12 cellular contexts compared by ENCODE assay signal in genomic region chr2:206245178-206245778, GRCh38. TPM values are rescaled to one million over a fixed set of nuclear protein-coding genes. Genes with fewer than 3 reads are reported as not detected.
DNase-seq lines count a peak whose midpoint lies in the region; ATAC-seq and TF ChIP-seq lines count a peak whose summit lies in the region.
"Had no signal": no experiment of that assay in that cellular context is flagged by ENCODE, and none has a peak within 500 bp of the region (broad histone marks: within the 10 kb centered on the region; RNA-seq: fewer than 3 reads in every experiment).

No MANE protein-coding gene starts in this region.

- H3K4me1 ChIP-seq in BLaER1 treated with 17β-estradiol and CSF1 and Interleukin-3, amounts not matched to agents 10 nM and 100 nM, result peaks cover 25 to 43% (median 35%) of the 10 kb centered on the region in 10 experiments
- H3K4me1 ChIP-seq in MM.1S (ENCODE audit: low read length), result peaks cover 14% of the 10 kb centered on the region
- H3K4me1 ChIP-seq: BE2C, body of pancreas, suprapubic skin had no signal

- no peaks in the 10 kb centered on the region for H3K9me3 Mint-ChIP-seq in activated CD4-positive, alpha-beta memory T cell treated with anti-CD3 and anti-CD28 coated beads, Interleukin-2, amount 10 ng/mL, durations not matched to agents 7 days and 5 days

- no peaks in the 10 kb centered on the region for H3K79me2 ChIP-seq in MM.1S (ENCODE audit: low read length)

- peak; percentile 88 for DNase-seq in MM.1S
- no peak for DNase-seq in activated CD4-positive, alpha-beta memory T cell treated with anti-CD3 and anti-CD28 coated beads, Interleukin-2, amount 10 ng/mL, durations not matched to agents 7 days and 5 days
- DNase-seq in NCI-H526 treated with DMSO at 0.1 percent for 48 hours (lab: John Stamatoyannopoulos, UW), result no peak
- DNase-seq in stimulated activated CD4-positive, alpha-beta T cell treated with anti-CD3 and anti-CD28 coated beads, Interleukin-2, amount 100 ng/mL, for 48 hours, result no peak
- no peak for DNase-seq in mucosa of gallbladder (ENCODE audit: low spot score)
- DNase-seq: BE2C, body of pancreas, NCI-H2029 had no signal

- H3K36me3 ChIP-seq in BLaER1 treated with 17β-estradiol and CSF1 and Interleukin-3, amounts not matched to agents 10 nM and 100 nM, result no peaks in the 10 kb centered on the region
- H3K36me3 ChIP-seq in MM.1S (replicated peaks; ENCODE audit: insufficient read depth, low read length), result no peaks in the 10 kb centered on the region
- H3K36me3 ChIP-seq: BE2C, suprapubic skin had no signal

- H3K9me3 ChIP-seq in BLaER1 treated with 17β-estradiol and CSF1 and Interleukin-3, amounts not matched to agents 10 nM and 100 nM (replicated peaks in 1 of 11), result peaks cover 0 to 4% (median 2%) of the 10 kb centered on the region in 11 experiments; a peak in 12 of 22 replicates
- no peaks in the 10 kb centered on the region for H3K9me3 ChIP-seq in MM.1S (replicated peaks; ENCODE audit: insufficient read depth, low read length)
- H3K9me3 ChIP-seq: BE2C, body of pancreas, suprapubic skin had no signal

- no peak overlapping the region for H3K27ac Mint-ChIP-seq in activated CD4-positive, alpha-beta memory T cell treated with anti-CD3 and anti-CD28 coated beads, Interleukin-2, amount 10 ng/mL, durations not matched to agents 7 days and 5 days

- peak; percentile 52 for ATAC-seq in GM18909 (IDR thresholded peaks at IDR 0.05; ENCODE audit: poor library complexity, unreplicated experiment)
- peak; percentile 60 for ATAC-seq in HG02759 (IDR thresholded peaks at IDR 0.05; ENCODE audit: unreplicated experiment)
- ATAC-seq: body of pancreas had no signal

- H3K4me3 Mint-ChIP-seq in activated CD4-positive, alpha-beta memory T cell treated with anti-CD3 and anti-CD28 coated beads, Interleukin-2, amount 10 ng/mL, durations not matched to agents 7 days and 5 days, result no peak overlapping the region

- peak overlapping the region in 8 of 11 experiments; percentile 3 to 59 (median 32); a peak in 9 of 22 replicates for H3K9ac ChIP-seq in BLaER1 treated with 17β-estradiol and CSF1 and Interleukin-3, amounts not matched to agents 10 nM and 100 nM
- peak overlapping the region; percentile 46; the same call in 1 of the 2 replicates for H3K9ac ChIP-seq in MM.1S (ENCODE audit: low read length)

- CTCF ChIA-PET in activated CD4-positive, alpha-beta memory T cell treated with anti-CD3 and anti-CD28 coated beads, Interleukin-2, amount 10 ng/mL, durations not matched to agents 7 days and 5 days (lab: Charles Lee), result no interaction called here

- H3K9me2 ChIP-seq in MM.1S (replicated peaks; ENCODE audit: insufficient read depth, low read length), result no peaks in the 10 kb centered on the region

- H2AFZ ChIP-seq in MM.1S (ENCODE audit: low read length), result peak overlapping the region; percentile 24

- H3K4me3 ChIP-seq in BLaER1 treated with 17β-estradiol and CSF1 and Interleukin-3, amounts not matched to agents 10 nM and 100 nM, result 0 out of 20 replicates have a peak overlapping the region, but pooled peaks of 1 of the 10 experiments have one; percentile 26
- H3K4me3 ChIP-seq in MM.1S (ENCODE audit: low read length), result no peak overlapping the region
- H3K4me3 ChIP-seq: body of pancreas, suprapubic skin had no signal

- H3K27me3 Mint-ChIP-seq in activated CD4-positive, alpha-beta memory T cell treated with anti-CD3 and anti-CD28 coated beads, Interleukin-2, amount 10 ng/mL, durations not matched to agents 7 days and 5 days, result peaks cover 20% of the 10 kb centered on the region

- peak overlapping the region in 9 of 11 experiments; percentile 44 to 73 (median 65); a peak in 17 of 22 replicates for H3K27ac ChIP-seq in BLaER1 treated with 17β-estradiol and CSF1 and Interleukin-3, amounts not matched to agents 10 nM and 100 nM
- peak overlapping the region; percentile 89 for H3K27ac ChIP-seq in MM.1S (ENCODE audit: low read length)
- H3K27ac ChIP-seq: body of pancreas, suprapubic skin had no signal

- POLR2A ChIA-PET in activated CD4-positive, alpha-beta memory T cell treated with anti-CD3 and anti-CD28 coated beads, Interleukin-2, amount 10 ng/mL, durations not matched to agents 7 days and 5 days (lab: Charles Lee), result no interaction called here

- peaks cover 19% of the 10 kb centered on the region for H3F3A ChIP-seq in MM.1S (ENCODE audit: insufficient read depth, low read length)

- peak overlapping the region; percentile 62 to 85 (median 73) for H3K4me2 ChIP-seq in BLaER1 treated with 17β-estradiol and CSF1 and Interleukin-3, amounts not matched to agents 10 nM and 100 nM
- H3K4me2 ChIP-seq in MM.1S (ENCODE audit: low read depth, low read length), result peak overlapping the region; percentile 53; the same call in 1 of the 2 replicates

- H3K4me1 Mint-ChIP-seq in activated CD4-positive, alpha-beta memory T cell treated with anti-CD3 and anti-CD28 coated beads, Interleukin-2, amount 10 ng/mL, durations not matched to agents 7 days and 5 days, result peaks cover 13% of the 10 kb centered on the region

- TF ChIP-seq CTCF in MM.1S (IDR thresholded peaks at IDR 0.05; ENCODE audit: low read length), result no peak

- H3K27me3 ChIP-seq in BLaER1 treated with 17β-estradiol and CSF1 and Interleukin-3, amounts not matched to agents 10 nM and 100 nM, result 0 out of 22 replicates have a peak, but pooled peaks cover 0 to 8% (median 0%) of the 10 kb centered on the region in 11 experiments
- no peaks in the 10 kb centered on the region for H3K27me3 ChIP-seq in MM.1S (replicated peaks; ENCODE audit: insufficient read depth, low read length)
- H3K27me3 ChIP-seq: BE2C, body of pancreas, suprapubic skin had no signal

- peaks cover 0 to 9% (median 0%) of the 10 kb centered on the region in 11 experiments; a peak in 4 of 22 replicates for H4K20me1 ChIP-seq in BLaER1 treated with 17β-estradiol and CSF1 and Interleukin-3, amounts not matched to agents 10 nM and 100 nM
- H4K20me1 ChIP-seq in MM.1S (ENCODE audit: insufficient read depth, low read length), result no peaks in the 10 kb centered on the region

- no peaks in the 10 kb centered on the region for H3K36me3 Mint-ChIP-seq in activated CD4-positive, alpha-beta memory T cell treated with anti-CD3 and anti-CD28 coated beads, Interleukin-2, amount 10 ng/mL, durations not matched to agents 7 days and 5 days (ENCODE audit: low read depth)

RNA-seq across cellular contexts. Expression of gene ZDBF2, which starts 29.2 kb away (rescaled TPM):
- total RNA-seq in activated CD4-positive, alpha-beta memory T cell treated with anti-CD3 and anti-CD28 coated beads, Interleukin-2, amount 10 ng/mL, durations not matched to agents 7 days and 5 days, result 10 to 100 TPM; 13.2 to 15.6 TPM
- 8.7 TPM for total RNA-seq in mucosa of gallbladder
